ENCODE assay signal across 1 cellular context in genomic region chr9:33024126-33024965, GRCh38.
TF ChIP-seq lines count a peak whose summit lies in the region.

No MANE protein-coding gene starts in this region.

TF ChIP-seq in HepG2, 621 proteins besides CTCF, POLR2A, EP300 and RAD21 (continued from another document):
- TF ChIP-seq ZNF407 (CRISPR knock-in tag; IDR thresholded peaks at IDR 0.05; ENCODE audit: not compliant biosample characterization) (no peak), ZNF788 (CRISPR knock-in tag; IDR thresholded peaks at IDR 0.05; ENCODE audit: borderline replicate concordance) (no peak), HOXA9 (CRISPR knock-in tag; IDR thresholded peaks at IDR 0.05; ENCODE audit: borderline replicate concordance) (no peak), CHD4 (IDR thresholded peaks at IDR 0.05; ENCODE audit: borderline replicate concordance, low read length) (no peak), PCBP1 (IDR thresholded peaks at IDR 0.05; ENCODE audit: borderline replicate concordance, low read depth, low read length) (0 out of 2 replicates have a peak, but pooled peaks have one; percentile 68)
